14 cellular contexts compared by ENCODE assay signal in the genomic region with DNA sequence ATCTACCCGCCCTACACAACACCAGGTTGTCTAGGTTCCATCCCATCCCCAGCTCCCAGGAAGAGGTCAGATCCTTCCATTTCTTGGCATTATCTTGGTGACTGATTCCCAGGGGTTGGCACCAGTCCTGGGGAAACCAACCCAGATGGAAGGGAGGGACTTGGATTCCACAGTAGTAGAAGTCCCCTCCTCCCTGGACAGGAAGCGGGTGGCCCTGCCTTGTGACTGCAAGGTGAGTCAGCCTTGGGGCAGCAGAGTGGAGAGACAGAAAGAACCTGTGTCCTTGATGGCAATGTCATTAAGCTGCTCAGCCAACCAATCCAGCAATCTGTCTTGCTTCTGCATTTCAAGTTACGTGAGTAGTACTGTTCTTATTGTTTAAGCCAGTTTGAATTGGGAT. TPM values are rescaled to one million over a fixed set of nuclear protein-coding genes. Genes with fewer than 3 reads are reported as not detected.
DNase-seq lines count a peak whose midpoint lies in the region; ATAC-seq and TF ChIP-seq lines count a peak whose summit lies in the region.
"Had no signal": no experiment of that assay in that cellular context is flagged by ENCODE, and none has a peak within 500 bp of the region (broad histone marks: within the 10 kb centered on the region; RNA-seq: fewer than 3 reads in every experiment).

No MANE protein-coding gene starts in this region.

- peak overlapping the region; percentile 55 for H3K27ac ChIP-seq in colonic mucosa
- H3K27ac ChIP-seq: BLaER1 treated with 17β-estradiol and CSF1 and Interleukin-3, amounts not matched to agents 10 nM and 100 nM had no signal

- no peaks in the 10 kb centered on the region for H3K27me3 ChIP-seq in colonic mucosa
- H3K27me3 ChIP-seq: BLaER1 treated with 17β-estradiol and CSF1 and Interleukin-3, amounts not matched to agents 10 nM and 100 nM; Peyer's patch had no signal

- no peak overlapping the region for H3K9ac ChIP-seq in colonic mucosa (ENCODE audit: low read depth in 2 of 2, low read length in 2 of 2)
- H3K9ac ChIP-seq: BLaER1 treated with 17β-estradiol and CSF1 and Interleukin-3, amounts not matched to agents 10 nM and 100 nM had no signal

- intact Hi-C loops in colonic mucosa (cut with DNase I), result loop anchor here (10.0 kb wide), 1 partner anchor 75 kb away; no protein-coding TSS in a partner anchor

- H3K4me3 ChIP-seq in colonic mucosa, result no peak overlapping the region
- H3K4me3 ChIP-seq: BLaER1 treated with 17β-estradiol and CSF1 and Interleukin-3, amounts not matched to agents 10 nM and 100 nM had no signal

- no peaks in the 10 kb centered on the region for H3K36me3 ChIP-seq in colonic mucosa
- H3K36me3 ChIP-seq: BLaER1 treated with 17β-estradiol and CSF1 and Interleukin-3, amounts not matched to agents 10 nM and 100 nM; Peyer's patch had no signal

- TF ChIP-seq CTCF in colonic mucosa (IDR thresholded peaks at IDR 0.05), result no peak

- ATAC-seq in HG03354 (IDR thresholded peaks at IDR 0.05; ENCODE audit: poor library complexity, severe bottlenecking, unreplicated experiment), result no peak

- DNase-seq in DMS53 treated with DMSO at 0.1 percent for 48 hours (lab: John Stamatoyannopoulos, UW; ENCODE audit: unreplicated experiment) (peak; percentile 31), NCI-H446 (lab: John Stamatoyannopoulos, UW) (peak; percentile 62 to 84), colonic mucosa (peak; percentile 74), mucosa of gallbladder (ENCODE audit: low spot score) (peak; percentile 84), NCI-H1092 treated with DMSO at 0.1 percent for 48 hours (lab: John Stamatoyannopoulos, UW) (no peak), NCI-H524 treated with DMSO at 0.1 percent for 48 hours (lab: John Stamatoyannopoulos, UW) (no peak), SIG-M5 (lab: John Stamatoyannopoulos, UW) (no peak)
- DNase-seq: activated CD8-positive, alpha-beta memory T cell treated with anti-CD3 and anti-CD28 coated beads for 24 hours; cerebellar nuclear complex; Karpas-422; right cardiac atrium had no signal

- no peaks in the 10 kb centered on the region for H3K4me1 ChIP-seq in colonic mucosa

- no peaks in the 10 kb centered on the region for H3K9me3 ChIP-seq in colonic mucosa
- H3K9me3 ChIP-seq: BLaER1 treated with 17β-estradiol and CSF1 and Interleukin-3, amounts not matched to agents 10 nM and 100 nM; Peyer's patch had no signal

RNA-seq across cellular contexts. Expression of a gene that starts 26.5 kb away (rescaled TPM):
- total RNA-seq in colonic mucosa (10 to 100 TPM; 23.4 to 31.5 TPM), mucosa of gallbladder (154 TPM)

Comparison
In these comparisons a context has a peak if more than half of its experiments do, and no peak if none do; other contexts are left out.
1. DNase-seq: peak in DMS53 treated with DMSO at 0.1 percent for 48 hours (single experiment), NCI-H446 (2 of 2), colonic mucosa (single experiment) and mucosa of gallbladder (single experiment); none in NCI-H1092 treated with DMSO at 0.1 percent for 48 hours (single experiment), NCI-H524 treated with DMSO at 0.1 percent for 48 hours (single experiment) and SIG-M5 (single experiment).